8 cellular contexts compared by ENCODE assay signal in the genomic region with DNA sequence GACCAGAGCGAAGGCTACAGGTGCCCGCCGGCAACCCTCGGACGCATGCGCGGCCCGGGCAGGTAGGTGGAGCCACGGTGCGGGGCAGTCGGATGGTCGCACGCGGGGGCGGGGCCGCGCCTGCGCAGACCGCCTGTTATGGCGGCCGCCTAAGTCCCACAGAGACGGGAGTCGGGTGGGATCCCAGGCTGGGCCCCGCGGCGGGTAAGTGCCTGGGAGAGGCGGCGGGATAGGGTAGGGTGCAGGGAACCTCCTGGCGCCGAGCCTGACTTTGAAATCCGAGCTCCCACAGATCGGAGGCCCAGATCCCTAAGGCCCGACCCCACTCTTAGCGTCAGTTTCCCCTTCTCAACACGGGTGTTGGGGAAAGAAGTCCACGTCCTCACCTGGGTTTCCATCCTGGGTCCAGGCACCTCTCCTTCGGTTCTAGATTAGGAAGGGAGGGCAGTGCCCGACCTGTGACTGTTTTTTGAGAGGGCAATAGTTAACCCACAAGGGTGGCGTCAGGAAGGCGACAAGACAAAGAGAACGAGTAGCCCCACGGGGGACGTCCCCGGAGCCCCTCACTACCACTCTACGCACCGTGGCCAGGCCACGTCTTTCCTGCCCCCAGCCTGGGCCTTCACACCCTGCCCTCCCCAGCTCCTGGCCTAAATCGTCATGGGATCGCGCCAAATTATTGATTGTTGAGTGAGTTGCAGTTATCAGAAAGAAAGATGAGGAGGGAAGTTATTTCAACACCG. TPM values are rescaled to one million over a fixed set of nuclear protein-coding genes. Genes with fewer than 3 reads are reported as not detected.
DNase-seq lines count a peak whose midpoint lies in the region; ATAC-seq lines count a peak whose summit lies in the region.

A gene with protein sequence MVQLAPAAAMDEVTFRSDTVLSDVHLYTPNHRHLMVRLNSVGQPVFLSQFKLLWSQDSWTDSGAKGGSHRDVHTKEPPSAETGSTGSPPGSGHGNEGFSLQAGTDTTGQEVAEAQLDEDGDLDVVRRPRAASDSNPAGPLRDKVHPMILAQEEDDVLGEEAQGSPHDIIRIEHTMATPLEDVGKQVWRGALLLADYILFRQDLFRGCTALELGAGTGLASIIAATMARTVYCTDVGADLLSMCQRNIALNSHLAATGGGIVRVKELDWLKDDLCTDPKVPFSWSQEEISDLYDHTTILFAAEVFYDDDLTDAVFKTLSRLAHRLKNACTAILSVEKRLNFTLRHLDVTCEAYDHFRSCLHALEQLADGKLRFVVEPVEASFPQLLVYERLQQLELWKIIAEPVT (plus strand): TSS at position 127 of the 743 bp plus-strand sequence. CDS start 3,968 bp downstream, outside the sequence.

- DNase-seq in DMS 273 (lab: John Stamatoyannopoulos, UW; ENCODE audit: unreplicated experiment) (peak; percentile 94), HuH-7.5 (ENCODE audit: low spot score) (peak; percentile 86), OCI-M1 (lab: John Stamatoyannopoulos, UW) (peak; percentile 93), activated T-cell treated with anti-CD3 and anti-CD28 coated beads for 4 hours (peak; percentile 89), epithelial cell of prostate (ENCODE audit: low read depth, low spot score) (peak; percentile 33)
- peak; percentile 93 to 94 for DNase-seq in stimulated activated CD8-positive, alpha-beta memory T cell treated with anti-CD3 and anti-CD28 coated beads, Interleukin-2, amount 100 ng/mL, for 48 hours (ENCODE audit: low read depth in 2 of 2)

- no peaks in the 10 kb centered on the region for H3K9me3 ChIP-seq in mononuclear cell (ENCODE audit: low read depth, low read length)

- peak within 1 kb of the TSS; percentile 97 for H3K4me3 ChIP-seq in mononuclear cell (ENCODE audit: low read length)

- H3K4me1 ChIP-seq in mononuclear cell (ENCODE audit: insufficient read depth, low read length): peaks cover 18% of the 10 kb centered on the region

- peak; percentile 80 for ATAC-seq in GM21526 (IDR thresholded peaks at IDR 0.05; ENCODE audit: low FRiP score, unreplicated experiment)

- H3K27ac ChIP-seq in epithelial cell of prostate: peak within 1 kb of the TSS; percentile 88

- H3K27me3 ChIP-seq in mononuclear cell (ENCODE audit: insufficient read depth, low read length): peaks cover 5% of the 10 kb centered on the region

RNA-seq across cellular contexts. Expression of the gene that starts here (rescaled TPM):
- 19.6 TPM for total RNA-seq in mononuclear cell

Comparison
In these comparisons a context has a peak if more than half of its experiments do, and no peak if none do; other contexts are left out.
1. Peak in every context shown above with its lines: DNase-seq, ATAC-seq, H3K4me3 ChIP-seq and H3K27ac ChIP-seq.
2. DNase-seq: peak in every context shown above with its lines; median percentile 94 in DMS 273; 94 in stimulated activated CD8-positive, alpha-beta memory T cell treated with anti-CD3 and anti-CD28 coated beads, Interleukin-2, amount 100 ng/mL, for 48 hours; 93 in OCI-M1; 89 in activated T-cell treated with anti-CD3 and anti-CD28 coated beads for 4 hours; 86 in HuH-7.5; 33 in epithelial cell of prostate.